17 cellular contexts compared by ENCODE assay signal in genomic region chrX:9135901-9136510, GRCh38.
DNase-seq lines count a peak whose midpoint lies in the region; ATAC-seq, FAIRE-seq and TF ChIP-seq lines count a peak whose summit lies in the region.
"Had no signal": no experiment of that assay in that cellular context is flagged by ENCODE, and none has a peak within 500 bp of the region (broad histone marks: within the 10 kb centered on the region; RNA-seq: fewer than 3 reads in every experiment).

No MANE protein-coding gene starts in this region.

- ATAC-seq in heart right ventricle: no peak

- no peak for TF ChIP-seq CTCF in D721Med (IDR thresholded peaks at IDR 0.05; ENCODE audit: insufficient read depth, missing control alignments)
- TF ChIP-seq CTCF in kidney (IDR thresholded peaks at IDR 0.05; ENCODE audit: borderline replicate concordance, extremely low read depth, insufficient read depth): no peak
- no peak for TF ChIP-seq CTCF in heart right ventricle (IDR thresholded peaks at IDR 0.05)

- H3K4me3 ChIP-seq in kidney (ENCODE audit: low read length in 2 of 2) (no peak overlapping the region), heart right ventricle (no peak overlapping the region)
- H3K4me3 ChIP-seq: BLaER1, MG63, PC-9 had no signal

- H3K27me3 ChIP-seq in heart right ventricle: peaks cover 0 to 4% (median 0%) of the 10 kb centered on the region in 7 donors
- H3K27me3 ChIP-seq: BLaER1, MG63 had no signal

- H3K27ac ChIP-seq in kidney (ENCODE audit: low read depth in 2 of 2, low read length in 2 of 2) (no peak overlapping the region), heart right ventricle (no peak overlapping the region)
- H3K27ac ChIP-seq: BLaER1, KMS-11, PC-9 had no signal

- FAIRE-seq in D721Med (lab: Jason Lieb, UNC) (peak; percentile 71), colon (lab: Jason Lieb, UNC) (peak; percentile 31), kidney (lab: Jason Lieb, UNC) (peak; percentile 13)
- FAIRE-seq: H1 had no signal

- H3K4me1 ChIP-seq in kidney (ENCODE audit: control insufficient read depth in 1 of 2, insufficient read depth in 1 of 2, low read depth in 1 of 2, low read length in 2 of 2) (no peaks in the 10 kb centered on the region), heart right ventricle (no peaks in the 10 kb centered on the region)
- H3K4me1 ChIP-seq: BLaER1 had no signal

- DNase-seq in D721Med (ENCODE audit: insufficient read length, low spot score): no peak
- DNase-seq in NCI-H82 treated with DMSO at 0.1 percent for 48 hours (lab: John Stamatoyannopoulos, UW; ENCODE audit: unreplicated experiment): peak; percentile 3
- DNase-seq in kidney: no peak
- no peak for DNase-seq in Ammon's horn (ENCODE audit: low spot score)
- DNase-seq in heart right ventricle: no peak
- DNase-seq in NCI-H526 treated with DMSO at 0.1 percent for 48 hours (lab: John Stamatoyannopoulos, UW): no peak
- DNase-seq in activated CD4-positive, alpha-beta T cell treated with anti-CD3 and anti-CD28 coated beads, Interleukin-2, amount 50 U/mL, for 4 hours: no peak
- DNase-seq: CD8-positive, alpha-beta memory T cell; DMS 273 treated with DMSO at 0.1 percent for 48 hours; MG63; NCI-H1105 treated with DMSO at 0.1 percent for 48 hours; NCI-H510A; PC-9 had no signal

- WGBS in heart right ventricle, 2 donors: 52 to 57% methylated on average over 6 of the region's 6 CpGs

- no peak overlapping the region for H3K9ac ChIP-seq in kidney (ENCODE audit: low read length in 2 of 2)
- H3K9ac ChIP-seq: BLaER1, KMS-11 had no signal

- no peaks in the 10 kb centered on the region for H3K36me3 ChIP-seq in kidney (ENCODE audit: control insufficient read depth in 1 of 2, insufficient read depth in 2 of 2, low read length in 2 of 2)
- no peaks in the 10 kb centered on the region for H3K36me3 ChIP-seq in heart right ventricle
- H3K36me3 ChIP-seq: BLaER1, MG63 had no signal

- intact Hi-C loops in kidney (cut with DNase I) (no loop called here), heart right ventricle (cut with DNase I) (no loop called here)

- H3K9me3 ChIP-seq in kidney (ENCODE audit: control insufficient read depth in 1 of 2, low read length in 2 of 2) (no peaks in the 10 kb centered on the region), heart right ventricle (no peaks in the 10 kb centered on the region)
- H3K9me3 ChIP-seq: MG63 had no signal
